In the genomic region with DNA sequence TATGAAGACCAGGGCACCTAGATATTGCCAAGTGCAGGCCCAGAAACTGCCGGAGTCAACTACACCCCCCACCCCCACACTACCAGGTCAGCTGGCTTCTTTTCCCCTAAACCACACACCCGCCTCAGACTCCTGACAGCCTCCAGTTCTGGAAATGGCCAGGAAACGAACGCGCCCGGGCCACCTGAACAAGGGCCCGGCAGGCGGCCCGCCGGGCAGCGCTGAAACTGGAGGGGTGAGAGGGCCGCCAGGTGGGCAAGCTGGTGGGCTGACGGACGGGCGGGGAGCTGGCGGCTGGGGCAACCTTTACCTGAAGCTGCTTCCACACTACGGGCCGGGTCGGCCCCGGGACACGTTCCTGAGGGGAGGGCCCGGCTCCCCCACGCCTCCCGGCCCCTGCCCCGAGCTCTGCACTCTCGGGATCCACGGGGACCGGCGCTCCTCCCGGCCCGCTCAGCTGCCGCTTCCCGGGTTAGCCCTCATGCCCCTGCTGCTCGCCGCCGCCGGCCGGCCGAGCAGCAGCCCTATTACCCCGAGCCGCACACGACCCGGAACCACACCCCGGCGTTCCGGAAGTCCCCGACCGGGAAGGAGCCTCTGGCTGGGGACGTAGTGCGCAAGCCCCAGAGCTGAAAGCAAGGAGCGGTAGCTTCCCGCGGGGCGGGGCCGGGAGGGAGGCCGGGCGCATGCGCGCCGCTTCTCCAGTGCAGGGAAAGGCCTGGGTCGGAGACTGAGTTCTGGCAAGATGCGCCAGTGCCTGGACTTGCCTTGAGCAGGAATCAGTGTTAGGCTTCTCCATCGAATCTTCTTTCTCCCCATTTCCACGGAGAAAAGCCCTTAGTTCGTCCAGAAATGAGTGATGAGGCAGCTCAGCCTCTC, we compare ENCODE assay signal across 8 cellular contexts. TPM values are rescaled to one million over a fixed set of nuclear protein-coding genes. Genes with fewer than 3 reads are reported as not detected.
DNase-seq lines count a peak whose midpoint lies in the region; ATAC-seq and TF ChIP-seq lines count a peak whose summit lies in the region.

A gene (minus strand): TSS at position 548 of the 879 bp plus-strand sequence. CDS start 34,634 bp downstream, outside the sequence.

- H3K36me3 Mint-ChIP-seq in T-helper 17 cell (ENCODE audit: low read depth) (no peaks in the 10 kb centered on the region), progenitor cell of endocrine pancreas (ENCODE audit: insufficient read depth) (no peaks in the 10 kb centered on the region)

- H3K4me3 Mint-ChIP-seq in T-helper 17 cell = peak within 1 kb of the TSS; percentile 87
- peak within 1 kb of the TSS; percentile 81 for H3K4me3 Mint-ChIP-seq in progenitor cell of endocrine pancreas (ENCODE audit: low read depth)

- H3K27ac ChIP-seq in left ventricle myocardium inferior (replicated peaks) = peak within 1 kb of the TSS; percentile 88
- H3K27ac ChIP-seq in upper lobe of right lung = peak within 1 kb of the TSS; percentile 94

- H3K36me3 ChIP-seq in left ventricle myocardium inferior (no peaks in the 10 kb centered on the region), upper lobe of right lung (no peaks in the 10 kb centered on the region)

- H3K27ac Mint-ChIP-seq in T-helper 17 cell (peak within 1 kb of the TSS; percentile 69), progenitor cell of endocrine pancreas (peak within 1 kb of the TSS; percentile 90)

- intact Hi-C loops in left ventricle myocardium inferior (cut with micrococcal nuclease) (no loop called here), upper lobe of right lung (cut with DNase I) (no loop called here)

- H3K4me1 Mint-ChIP-seq in T-helper 17 cell = peaks cover 29% of the 10 kb centered on the region
- H3K4me1 Mint-ChIP-seq in progenitor cell of endocrine pancreas (ENCODE audit: low read depth) = peaks cover 13% of the 10 kb centered on the region

- H3K27me3 Mint-ChIP-seq in T-helper 17 cell (peaks cover 6% of the 10 kb centered on the region), progenitor cell of endocrine pancreas (peaks cover 3% of the 10 kb centered on the region)

- TF ChIP-seq CTCF in left ventricle myocardium inferior (IDR thresholded peaks at IDR 0.05; ENCODE audit: borderline replicate concordance) (no peak), progenitor cell of endocrine pancreas (IDR thresholded peaks at IDR 0.05; ENCODE audit: unreplicated experiment) (no peak), upper lobe of right lung (IDR thresholded peaks at IDR 0.05) (no peak)

- H3K4me1 ChIP-seq in left ventricle myocardium inferior (peaks cover 41% of the 10 kb centered on the region), upper lobe of right lung (peaks cover 15% of the 10 kb centered on the region)

- H3K27me3 ChIP-seq in left ventricle myocardium inferior (ENCODE audit: low read depth) (no peaks in the 10 kb centered on the region), upper lobe of right lung (no peaks in the 10 kb centered on the region)

- H3K4me3 ChIP-seq in left ventricle myocardium inferior (peak within 1 kb of the TSS; percentile 95), upper lobe of right lung (peak within 1 kb of the TSS; percentile 97)

- peak; percentile 93 for ATAC-seq in GM18502 (IDR thresholded peaks at IDR 0.05; ENCODE audit: poor library complexity, unreplicated experiment)
- ATAC-seq in HG02943 (IDR thresholded peaks at IDR 0.05; ENCODE audit: low read depth, unreplicated experiment) = peak; percentile 91
- ATAC-seq in T-helper 17 cell = peak; percentile 97
- peak; percentile 100 for ATAC-seq in upper lobe of right lung

- H3K9me3 ChIP-seq in T-helper 17 cell (ENCODE audit: control insufficient read depth, low read length, poor library complexity, severe bottlenecking) = no peaks in the 10 kb centered on the region
- H3K9me3 ChIP-seq in left ventricle myocardium inferior (replicated peaks) = no peaks in the 10 kb centered on the region
- no peaks in the 10 kb centered on the region for H3K9me3 ChIP-seq in upper lobe of right lung

- H3K9me3 Mint-ChIP-seq in progenitor cell of endocrine pancreas (ENCODE audit: low read depth) = no peaks in the 10 kb centered on the region

- peak; percentile 65 to 68 for DNase-seq in NCI-H187 (lab: John Stamatoyannopoulos, UW)
- DNase-seq in T-helper 17 cell = peak; percentile 85 to 89 (median 88)
- DNase-seq in amygdala (lab: John Stamatoyannopoulos, UW) = peak; percentile 58 to 99 (median 92)
- DNase-seq in left ventricle myocardium inferior = peak; percentile 98
- DNase-seq in progenitor cell of endocrine pancreas (ENCODE audit: low spot score, unreplicated experiment) = peak; percentile 93
- peak; percentile 99 for DNase-seq in upper lobe of right lung

RNA-seq across cellular contexts. Expression of the gene that starts here (rescaled TPM):
- 10 to 100 TPM; 46.6 to 52.9 TPM for total RNA-seq in T-helper 17 cell
- total RNA-seq in left ventricle myocardium inferior = 127 TPM
- 61.9 and 74.6 TPM in 2 replicates for total RNA-seq in progenitor cell of endocrine pancreas
- 76.8 TPM for total RNA-seq in upper lobe of right lung

Comparison
In these comparisons a context has a peak if more than half of its experiments do, and no peak if none do; other contexts are left out.
1. Peak in every context shown above with its lines: DNase-seq, ATAC-seq, H3K4me3 ChIP-seq and H3K27ac ChIP-seq.